Comparison of ENCODE assay signal across 1 cellular context in genomic region chr1:229717774-229718173, GRCh38.
TF ChIP-seq lines count a peak whose summit lies in the region.

No MANE protein-coding gene starts in this region.

TF ChIP-seq in SK-N-SH treated with all-trans-retinoic acid at 6 μM for 48 hours, 23 proteins besides CTCF, POLR2A, EP300 and RAD21 (continued from another document):
- no peak for TF ChIP-seq PPARA (CRISPR knock-in tag; IDR thresholded peaks at IDR 0.05; ENCODE audit: borderline replicate concordance)
- TF ChIP-seq CREB5 (CRISPR knock-in tag; IDR thresholded peaks at IDR 0.05; ENCODE audit: low read depth), result no peak
- TF ChIP-seq TOX (CRISPR knock-in tag; IDR thresholded peaks at IDR 0.05; ENCODE audit: borderline replicate concordance), result no peak
- TF ChIP-seq ZC3H10 (CRISPR knock-in tag; IDR thresholded peaks at IDR 0.05), result no peak
- TF ChIP-seq ZFP3 (CRISPR knock-in tag; IDR thresholded peaks at IDR 0.05), result no peak
- no peak for TF ChIP-seq OSR1 (CRISPR knock-in tag; IDR thresholded peaks at IDR 0.05)
- no peak for TF ChIP-seq ZNF70 (CRISPR knock-in tag; IDR thresholded peaks at IDR 0.05)
